Comparison of ENCODE assay signal across 20 cellular contexts in genomic region chr11:61880454-61880853, GRCh38. TPM values are rescaled to one million over a fixed set of nuclear protein-coding genes. Genes with fewer than 3 reads are reported as not detected.
DNase-seq lines count a peak whose midpoint lies in the region; ATAC-seq, FAIRE-seq and TF ChIP-seq lines count a peak whose summit lies in the region.
"Had no signal": no experiment of that assay in that cellular context is flagged by ENCODE, and none has a peak within 500 bp of the region (broad histone marks: within the 10 kb centered on the region; RNA-seq: fewer than 3 reads in every experiment).

No MANE protein-coding gene starts in this region.

- no peak overlapping the region for H3K27ac ChIP-seq in astrocyte (ENCODE audit: low read depth, low read length)

- H3K9me3 ChIP-seq in astrocyte (ENCODE audit: insufficient read depth, low read depth, low read length) = no peaks in the 10 kb centered on the region

- H3K9me3 Mint-ChIP-seq in astrocyte (ENCODE audit: unreplicated experiment) = no peaks in the 10 kb centered on the region
- H3K9me3 Mint-ChIP-seq in stimulated activated memory B cell treated with anti-CD40 and anti-IgM and Interleukin-4, amounts not matched to agents 10 μg/mL and 1 μg/mL and 100 μg/mL, for 72 hours = no peaks in the 10 kb centered on the region
- H3K9me3 Mint-ChIP-seq: activated naive CD4-positive, alpha-beta T cell treated with anti-CD3 and anti-CD28 coated beads, Interleukin-2, amount 50 U/mL, for 72 hours; CD8-positive, alpha-beta memory T cell; neural crest cell had no signal

- no peak overlapping the region for H3K9ac ChIP-seq in astrocyte (ENCODE audit: low read length)

- H2AFZ ChIP-seq in astrocyte (ENCODE audit: low read depth, low read length) = no peak overlapping the region

- FAIRE-seq in GM12891 (lab: Jason Lieb, UNC) (peak; percentile 50), astrocyte (lab: Jason Lieb, UNC) (no peak)
- FAIRE-seq: H54 had no signal

- DNase-seq in GM12891 (ENCODE audit: insufficient read length, low spot score) (no peak), NCI-H526 treated with DMSO at 0.1 percent for 48 hours (lab: John Stamatoyannopoulos, UW) (peak; percentile 70), astrocyte (ENCODE audit: low read depth) (no peak), retina (no peak), NCI-H1417 (lab: John Stamatoyannopoulos, UW) (no peak)
- DNase-seq: activated CD4-positive, alpha-beta T cell treated with anti-CD3 and anti-CD28 coated beads for 48 hours; CD8-positive, alpha-beta memory T cell; cerebellar nuclear complex; GF-D8; hippocampal formation; left ventricle myocardium superior; OCI-M1; SHP77 treated with DMSO at 0.1 percent for 48 hours; T-helper 1 cell had no signal

- H3K4me1 Mint-ChIP-seq in astrocyte (ENCODE audit: low read depth, unreplicated experiment) = peaks cover 7% of the 10 kb centered on the region
- H3K4me1 Mint-ChIP-seq in stimulated activated memory B cell treated with anti-CD40 and anti-IgM and Interleukin-4, amounts not matched to agents 10 μg/mL and 1 μg/mL and 100 μg/mL, for 72 hours = peaks cover 67% of the 10 kb centered on the region
- H3K4me1 Mint-ChIP-seq: CD8-positive, alpha-beta memory T cell had no signal

- no peak for TF ChIP-seq CTCF in astrocyte (IDR thresholded peaks at IDR 0.05; ENCODE audit: insufficient read depth, low read depth, low read length)

- peaks cover 5% of the 10 kb centered on the region for H3K27me3 Mint-ChIP-seq in astrocyte (ENCODE audit: low read depth, unreplicated experiment)
- H3K27me3 Mint-ChIP-seq in stimulated activated memory B cell treated with anti-CD40 and anti-IgM and Interleukin-4, amounts not matched to agents 10 μg/mL and 1 μg/mL and 100 μg/mL, for 72 hours = no peaks in the 10 kb centered on the region
- H3K27me3 Mint-ChIP-seq: CD8-positive, alpha-beta memory T cell had no signal

- TF ChIP-seq POLR2A in GM12891 (IDR thresholded peaks at IDR 0.05; ENCODE audit: low read depth, low read length) = no peak

- H4K20me1 ChIP-seq in astrocyte (ENCODE audit: insufficient read depth, low read length) = peaks cover 29% of the 10 kb centered on the region

- no peaks in the 10 kb centered on the region for H3K36me3 ChIP-seq in astrocyte (ENCODE audit: insufficient read depth, low read length)

- H3K36me3 Mint-ChIP-seq in astrocyte (ENCODE audit: low read depth, unreplicated experiment) = peaks cover 23% of the 10 kb centered on the region
- peaks cover 26% of the 10 kb centered on the region for H3K36me3 Mint-ChIP-seq in stimulated activated memory B cell treated with anti-CD40 and anti-IgM and Interleukin-4, amounts not matched to agents 10 μg/mL and 1 μg/mL and 100 μg/mL, for 72 hours
- H3K36me3 Mint-ChIP-seq: activated naive CD4-positive, alpha-beta T cell treated with anti-CD3 and anti-CD28 coated beads, Interleukin-2, amount 50 U/mL, for 72 hours; CD8-positive, alpha-beta memory T cell had no signal

- no peaks in the 10 kb centered on the region for H3K4me1 ChIP-seq in astrocyte (ENCODE audit: insufficient read depth, low read length)

- H3K4me3 Mint-ChIP-seq in astrocyte (ENCODE audit: unreplicated experiment) = no peak overlapping the region
- peak overlapping the region; percentile 74 for H3K4me3 Mint-ChIP-seq in stimulated activated memory B cell treated with anti-CD40 and anti-IgM and Interleukin-4, amounts not matched to agents 10 μg/mL and 1 μg/mL and 100 μg/mL, for 72 hours
- H3K4me3 Mint-ChIP-seq: CD8-positive, alpha-beta memory T cell; neural crest cell had no signal

- peak overlapping the region; percentile 14 for H3K27ac Mint-ChIP-seq in astrocyte (ENCODE audit: unreplicated experiment)
- peak overlapping the region; percentile 90 for H3K27ac Mint-ChIP-seq in stimulated activated memory B cell treated with anti-CD40 and anti-IgM and Interleukin-4, amounts not matched to agents 10 μg/mL and 1 μg/mL and 100 μg/mL, for 72 hours

- peak; percentile 84 for ATAC-seq in stimulated activated memory B cell treated with anti-CD40 and anti-IgM and Interleukin-4, amounts not matched to agents 10 μg/mL and 1 μg/mL and 100 μg/mL, for 72 hours
- ATAC-seq in GM18909 (IDR thresholded peaks at IDR 0.05; ENCODE audit: poor library complexity, unreplicated experiment) = no peak
- ATAC-seq: activated naive CD4-positive, alpha-beta T cell treated with anti-CD3 and anti-CD28 coated beads, Interleukin-2, amount 50 U/mL, for 72 hours; left ventricle myocardium superior had no signal

- H3K4me3 ChIP-seq in astrocyte (ENCODE audit: insufficient read depth, low read depth, low read length) = no peak overlapping the region

- no peak overlapping the region for H3K4me2 ChIP-seq in astrocyte (ENCODE audit: low read length)

- peaks cover 19% of the 10 kb centered on the region for H3K79me2 ChIP-seq in astrocyte (ENCODE audit: insufficient read depth, low read length)

- H3K27me3 ChIP-seq in astrocyte (ENCODE audit: insufficient read depth, low read length) = no peaks in the 10 kb centered on the region

TF ChIP-seq in GM12891, 5 proteins besides CTCF, POLR2A, EP300 and RAD21:
- no peak for TF ChIP-seq PAX5 (IDR thresholded peaks at IDR 0.05; ENCODE audit: insufficient read depth, low read length, severe bottlenecking)
- TF ChIP-seq TAF1 (IDR thresholded peaks at IDR 0.05; ENCODE audit: low read depth, low read length) = no peak
- no peak for TF ChIP-seq SPI1 (IDR thresholded peaks at IDR 0.05; ENCODE audit: low read depth, low read length)
- no peak for TF ChIP-seq POLR2AphosphoS5 (IDR thresholded peaks at IDR 0.05; ENCODE audit: low read depth, low read length)
- TF ChIP-seq POU2F2 (IDR thresholded peaks at IDR 0.05; ENCODE audit: low read depth, low read length) = no peak

RNA-seq across cellular contexts. Expression of gene FADS3, which starts 10.9 kb away (rescaled TPM):
- 4.0 TPM for polyA plus RNA-seq in GM12891 (2012; ENCODE audit: low read depth, missing spikeins)
- total RNA-seq in astrocyte = 59.1 and 61.9 TPM in 2 replicates

RNA-seq across cellular contexts. Expression of gene RAB3IL1, which starts 36.9 kb away (rescaled TPM):
- 0.12 TPM for polyA plus RNA-seq in GM12891 (2012; ENCODE audit: low read depth, missing spikeins)
- total RNA-seq in astrocyte = 0.91 and 1.7 TPM in 2 replicates
- total RNA-seq: mononuclear cell had no signal
- polyA plus RNA-seq: CD8-positive, alpha-beta memory T cell had no signal

RNA-seq across cellular contexts. Expression of gene FADS2, which starts 52.4 kb away (rescaled TPM):
- 85.3 TPM for polyA plus RNA-seq in GM12891 (2012; ENCODE audit: low read depth, missing spikeins)
- 180 and 287 TPM in 2 replicates for total RNA-seq in astrocyte
